15 cellular contexts compared by ENCODE assay signal in genomic region chr10:48336978-48337599, GRCh38.
DNase-seq lines count a peak whose midpoint lies in the region; ATAC-seq lines count a peak whose summit lies in the region.
"Had no signal": no experiment of that assay in that cellular context is flagged by ENCODE, and none has a peak within 500 bp of the region (broad histone marks: within the 10 kb centered on the region; RNA-seq: fewer than 3 reads in every experiment).

No MANE protein-coding gene starts in this region.

- ATAC-seq in GM18511 (IDR thresholded peaks at IDR 0.05; ENCODE audit: unreplicated experiment) (peak; percentile 90), GM19463 (IDR thresholded peaks at IDR 0.05; ENCODE audit: unreplicated experiment) (peak; percentile 88), HG02973 (IDR thresholded peaks at IDR 0.05; ENCODE audit: unreplicated experiment) (peak; percentile 85), HG03575 (IDR thresholded peaks at IDR 0.05; ENCODE audit: extremely low read depth, insufficient number of reproducible peaks, low FRiP score, unreplicated experiment) (peak; percentile 77)
- ATAC-seq: upper lobe of right lung had no signal

- DNase-seq in NCI-H510A (lab: John Stamatoyannopoulos, UW) (no peak), foreskin melanocyte (no peak), NCI-H1105 (lab: John Stamatoyannopoulos, UW) (no peak), SKM-1 treated with dmso at 0.1 percent for 144 hours (lab: John Stamatoyannopoulos, UW; ENCODE audit: unreplicated experiment) (no peak)
- DNase-seq: activated CD4-positive, CD25-positive, alpha-beta regulatory T cell; activated gamma-delta T cell; HFFc6; mesendoderm; NCI-H524 treated with DMSO at 0.1 percent for 48 hours; SHP77 treated with DMSO at 0.1 percent for 48 hours; upper lobe of right lung had no signal
